In genomic region chr12:118058881-118059644, GRCh38 we compare ENCODE assay signal across 8 cellular contexts. TPM values are rescaled to one million over a fixed set of nuclear protein-coding genes. Genes with fewer than 3 reads are reported as not detected.
DNase-seq lines count a peak whose midpoint lies in the region; ATAC-seq, FAIRE-seq and TF ChIP-seq lines count a peak whose summit lies in the region.

No MANE protein-coding gene starts in this region.

- no peak for TF ChIP-seq CTCF in A549 (IDR thresholded peaks at IDR 0.05)
- no peak for TF ChIP-seq CTCF in cardiac fibroblast (IDR thresholded peaks at IDR 0.05; ENCODE audit: low read depth, low read length)

- ATAC-seq in A549 (0 out of 6 replicates have a peak, but pooled peaks of 1 of the 2 experiments have one; percentile 14), HG02678 (IDR thresholded peaks at IDR 0.05; ENCODE audit: unreplicated experiment) (no peak), sciatic nerve (no peak)

- H3K27ac ChIP-seq in A549 (peak overlapping the region; percentile 98 to 100), HUES64 (ENCODE audit: low read depth, low read length) (peak overlapping the region; percentile 59; the same call in 1 of the 2 replicates)

- H3K9me3 ChIP-seq in A549 (no peaks in the 10 kb centered on the region), HUES64 (ENCODE audit: insufficient read depth, low read depth, low read length) (no peaks in the 10 kb centered on the region), mucosa of stomach (ENCODE audit: control insufficient read depth, low read length) (no peaks in the 10 kb centered on the region)

- H3K36me3 ChIP-seq in HUES64 (ENCODE audit: insufficient read depth, low read length) (no peaks in the 10 kb centered on the region), mucosa of stomach (ENCODE audit: control insufficient read depth, insufficient read depth, low read length) (no peaks in the 10 kb centered on the region)

- POLR2A ChIA-PET in A549 (lab: Yijun Ruan, JAX) = no interaction called here

- no peak for DNase-seq in A549 (ENCODE audit: low read depth in 1 of 2, low spot score in 1 of 2)
- DNase-seq in cardiac fibroblast (ENCODE audit: low read depth in 2 of 2) = peak; percentile 38 to 71
- no peak for DNase-seq in MV-4-11 (lab: John Stamatoyannopoulos, UW)
- DNase-seq in sciatic nerve (ENCODE audit: low spot score) = no peak
- DNase-seq in GM12892 (ENCODE audit: insufficient read length) = no peak

- H3K4me2 ChIP-seq in A549 = peak overlapping the region; percentile 82

- H3K4me3 ChIP-seq in A549 (peak overlapping the region; percentile 87), HUES64 (ENCODE audit: low read length) (peak overlapping the region; percentile 73), cardiac fibroblast (replicated peaks in 1 of 2; ENCODE audit: low read depth in 2 of 2, low read length in 2 of 2) (peak overlapping the region in 1 of 2 donors; percentile 77), mucosa of stomach (ENCODE audit: low read length) (peak overlapping the region; percentile 85)

- TF ChIP-seq EP300 in A549 (IDR thresholded peaks at IDR 0.05) = no peak

- H3K4me1 ChIP-seq in A549 = peaks cover 69% of the 10 kb centered on the region
- peaks cover 13% of the 10 kb centered on the region for H3K4me1 ChIP-seq in HUES64 (ENCODE audit: insufficient read depth, low read length)
- peaks cover 61% of the 10 kb centered on the region for H3K4me1 ChIP-seq in mucosa of stomach (ENCODE audit: control insufficient read depth, insufficient read depth, low read length)

- no peak for FAIRE-seq in A549 (lab: Jason Lieb, UNC)
- FAIRE-seq in GM12892 (lab: Jason Lieb, UNC) = no peak

- no peak for TF ChIP-seq RAD21 in A549 (conservative IDR thresholded peaks at IDR 0.05 in 1 of 2, IDR thresholded peaks at IDR 0.05 in 1 of 2)

- CTCF ChIA-PET in A549 (lab: Yijun Ruan, JAX) = interaction anchor here (0.7 to 1.4 kb wide), 5 partner anchors 9 to 1910 kb away, joined by 3 to 5 read pairs (median 4); partner anchors contain the start of gene PEBP1

- H3K27me3 ChIP-seq in HUES64 (ENCODE audit: insufficient read depth, low read length) (no peaks in the 10 kb centered on the region), mucosa of stomach (ENCODE audit: control insufficient read depth, insufficient read depth, low read length) (no peaks in the 10 kb centered on the region)

- intact Hi-C loops in sciatic nerve (cut with DNase I) = no loop called here

- 58% methylated on average over 12 of the region's 12 CpGs for WGBS in A549 (ENCODE audit: missing lambda C conversion rate)
- WGBS in HUES64 = 85% methylated on average over 12 of the region's 12 CpGs

- H3K9ac ChIP-seq in HUES64 (ENCODE audit: low read depth, low read length) (no peak overlapping the region), mucosa of stomach (ENCODE audit: low read length) (peak overlapping the region; percentile 97)

- no peak for TF ChIP-seq POLR2A in A549 (IDR thresholded peaks at IDR 0.05; ENCODE audit: low read length)
- no peak for TF ChIP-seq POLR2A in GM12892 (IDR thresholded peaks at IDR 0.05; ENCODE audit: low read depth, low read length)

TF ChIP-seq in A549, 52 proteins besides CTCF, POLR2A, EP300 and RAD21:
- no peak for TF ChIP-seq EHMT2 (IDR thresholded peaks at IDR 0.05; ENCODE audit: low read depth)

RNA-seq across cellular contexts. Expression of gene WSB2, which starts 1.9 kb away (rescaled TPM):
- polyA plus RNA-seq in A549 (2011; rRNA removed) (93.5 and 121 TPM in 2 replicates), A549 (2017; fragmentation: RNase III; extraction: RNeasy Plus Mini Kit Qiagen cat#74134 plus additional on column Dnase treatment) (39.4 to 40.5 TPM (median 40.1 TPM) in 3 replicates)
- 64.8 and 76.5 TPM in 2 replicates for polyA plus RNA-seq in A549 (2012; cell fraction: cytosol; rRNA removed)
- 27.8 and 39.1 TPM in 2 replicates for polyA plus RNA-seq in A549 (2012; cell fraction: nucleus; rRNA removed)
- 262 and 314 TPM in 2 replicates for polyA minus RNA-seq in A549 (2011; rRNA and poly(A)+ RNA removed)
- 38.8 TPM for polyA plus RNA-seq in HUES64 (2013, experiment 1 of 2)
- 44.1 TPM for polyA plus RNA-seq in HUES64 (2013, experiment 2 of 2)
- total RNA-seq in sciatic nerve = 62.5 TPM
- 40.3 TPM for polyA plus RNA-seq in GM12892 (2012; ENCODE audit: missing spikeins)

RNA-seq across cellular contexts. Expression of gene RFC5, which starts 42.6 kb away (rescaled TPM):
- polyA plus RNA-seq in A549 (2011; rRNA removed) (64.7 and 66.9 TPM in 2 replicates), A549 (2017; fragmentation: RNase III; extraction: RNeasy Plus Mini Kit Qiagen cat#74134 plus additional on column Dnase treatment) (51.7 to 58.6 TPM (median 57.5 TPM) in 3 replicates)
- polyA plus RNA-seq in A549 (2012; cell fraction: cytosol; rRNA removed) = 53.7 and 59.8 TPM in 2 replicates
- 59.7 and 62.4 TPM in 2 replicates for polyA plus RNA-seq in A549 (2012; cell fraction: nucleus; rRNA removed)
- 34.3 and 35.0 TPM in 2 replicates for polyA minus RNA-seq in A549 (2011; rRNA and poly(A)+ RNA removed)
- polyA plus RNA-seq in HUES64 (2013, experiment 1 of 2) = 48.6 TPM
- 39.4 TPM for polyA plus RNA-seq in HUES64 (2013, experiment 2 of 2)
- total RNA-seq in sciatic nerve = 11.2 TPM
- 45.3 TPM for polyA plus RNA-seq in GM12892 (2012; ENCODE audit: missing spikeins)

RNA-seq across cellular contexts. Expression of gene VSIG10, which starts 44.7 kb away (rescaled TPM):
- polyA plus RNA-seq in A549 (2011; rRNA removed) = 20.2 and 23.8 TPM in 2 replicates
- polyA plus RNA-seq in A549 (2012; cell fraction: cytosol; rRNA removed) = 11.0 and 16.6 TPM in 2 replicates
- 15.0 and 17.0 TPM in 2 replicates for polyA plus RNA-seq in A549 (2012; cell fraction: nucleus; rRNA removed)
- polyA plus RNA-seq in A549 (2017; fragmentation: RNase III; extraction: RNeasy Plus Mini Kit Qiagen cat#74134 plus additional on column Dnase treatment) = 15.8 to 18.3 TPM (median 18.0 TPM) in 3 replicates
- 29.8 and 34.3 TPM in 2 replicates for polyA minus RNA-seq in A549 (2011; rRNA and poly(A)+ RNA removed)
- 41.9 TPM for polyA plus RNA-seq in HUES64 (2013, experiment 1 of 2)
- polyA plus RNA-seq in HUES64 (2013, experiment 2 of 2) = 34.6 TPM
- 31.8 TPM for total RNA-seq in sciatic nerve
- 7.5 TPM for polyA plus RNA-seq in GM12892 (2012; ENCODE audit: missing spikeins)

Comparison
In these comparisons a context has a peak if more than half of its experiments do, and no peak if none do; other contexts are left out.
1. DNase-seq: peak in cardiac fibroblast (2 of 2); none in A549 (0 of 2), MV-4-11 (single experiment), sciatic nerve (single experiment) and GM12892 (single experiment).